In genomic region chr3:196431193-196432136, GRCh38 we compare ENCODE assay signal across 8 cellular contexts. TPM values are rescaled to one million over a fixed set of nuclear protein-coding genes. Genes with fewer than 3 reads are reported as not detected.
DNase-seq lines count a peak whose midpoint lies in the region; ATAC-seq, FAIRE-seq and TF ChIP-seq lines count a peak whose summit lies in the region.

No MANE protein-coding gene starts in this region.

- no peaks in the 10 kb centered on the region for H3K9me3 ChIP-seq in H1 (ENCODE audit: insufficient read depth in 2 of 2, low read depth in 1 of 2, low read length in 1 of 2)

- H3K27ac ChIP-seq in H1 (ENCODE audit: low read depth, low read length) = peak overlapping the region; percentile 87

- H3K4me3 Mint-ChIP-seq in stimulated activated naive CD8-positive, alpha-beta T cell treated with anti-CD3 and anti-CD28 coated beads, Interleukin-15, amount 100 ng/mL, for 72 hours = peak overlapping the region; percentile 88 to 93

- H2BK5ac ChIP-seq in H1 (ENCODE audit: low read depth, low read length) = peak overlapping the region; percentile 81

- peak overlapping the region; percentile 88 to 99 (median 95) for H3K4me3 ChIP-seq in H1 (ENCODE audit: extremely low read depth in 1 of 4, insufficient read depth in 2 of 4, low read depth in 3 of 4, low read length in 4 of 4)

- H3K4me1 ChIP-seq in H1 (replicated peaks in 1 of 4; ENCODE audit: control insufficient read depth in 3 of 4, insufficient read depth in 4 of 4, low read length in 3 of 4) = peaks cover 0 to 3% (median under 1%) of the 10 kb centered on the region in 4 experiments; a peak in 3 of 7 replicates

- 0 out of 2 replicates have a peak overlapping the region, but pooled peaks have one; percentile 50 for H2BK12ac ChIP-seq in H1 (ENCODE audit: low read depth, low read length)

- no peak overlapping the region for H3K23ac ChIP-seq in H1 (ENCODE audit: insufficient read length)

- TF ChIP-seq RAD21 in H1 (IDR thresholded peaks at IDR 0.05 in 1 of 2, conservative IDR thresholded peaks at IDR 0.05 in 1 of 2; ENCODE audit: low read depth in 2 of 2, low read length in 2 of 2) = no peak

- WGBS in H1 (ENCODE audit: extremely low coverage in 1 of 2, insufficient coverage in 1 of 2, insufficient read length in 1 of 2, insufficient replicate concordance in 2 of 2, low coverage in 1 of 2, low lambda C conversion rate in 2 of 2, missing lambda C conversion rate in 1 of 2), 2 experiments = 4% methylated on average over 35 of the region's 49 CpGs; no CpG with 5 or more reads in 1 of the 2 experiments

- H3K9me3 Mint-ChIP-seq in stimulated activated naive CD8-positive, alpha-beta T cell treated with anti-CD3 and anti-CD28 coated beads, Interleukin-15, amount 100 ng/mL, for 72 hours = no peaks in the 10 kb centered on the region

- peak overlapping the region; percentile 93 for H3K18ac ChIP-seq in H1 (ENCODE audit: extremely low read depth, low read length)

- H3K36me3 ChIP-seq in H1 (ENCODE audit: control insufficient read depth in 2 of 4, insufficient read depth in 4 of 4, low read length in 3 of 4) = peaks cover 0 to 8% (median 0%) of the 10 kb centered on the region in 4 experiments; a peak in 2 of 8 replicates

- ATAC-seq in HG02623 (IDR thresholded peaks at IDR 0.05; ENCODE audit: unreplicated experiment) = peak; percentile 22
- ATAC-seq in stimulated activated naive CD8-positive, alpha-beta T cell treated with anti-CD3 and anti-CD28 coated beads, Interleukin-15, amount 100 ng/mL, for 72 hours = peak; percentile 45

- H2BK120ac ChIP-seq in H1 (replicated peaks; ENCODE audit: low read depth, low read length) = no peak overlapping the region

- H2AK5ac ChIP-seq in H1 (ENCODE audit: low read depth, low read length) = 0 out of 2 replicates have a peak overlapping the region, but pooled peaks have one; percentile 13

- H3K27ac Mint-ChIP-seq in stimulated activated naive CD8-positive, alpha-beta T cell treated with anti-CD3 and anti-CD28 coated beads, Interleukin-15, amount 100 ng/mL, for 72 hours = peak overlapping the region; percentile 94 to 96

- peaks cover 17% of the 10 kb centered on the region for H3K4me1 Mint-ChIP-seq in stimulated activated naive CD8-positive, alpha-beta T cell treated with anti-CD3 and anti-CD28 coated beads, Interleukin-15, amount 100 ng/mL, for 72 hours

- H3K23me2 ChIP-seq in H1 (ENCODE audit: low read depth, low read length) = peaks cover 11% of the 10 kb centered on the region

- no peak overlapping the region for H2BK15ac ChIP-seq in H1 (ENCODE audit: low read length)

- TF ChIP-seq POLR2A in H1 (IDR thresholded peaks at IDR 0.05; ENCODE audit: control extremely low read depth in 1 of 2, low read depth in 2 of 2, low read length in 2 of 2) = no peak

- peaks cover 5% of the 10 kb centered on the region; the same call in 1 of the 2 replicates for H3K79me1 ChIP-seq in H1 (ENCODE audit: low read depth, low read length)

- no peak for TF ChIP-seq EP300 in H1 (IDR thresholded peaks at IDR 0.05; ENCODE audit: borderline replicate concordance in 1 of 2, low read depth in 2 of 2, low read length in 2 of 2)

- H3K14ac ChIP-seq in H1 (ENCODE audit: insufficient read length) = no peak overlapping the region

- H4K20me1 ChIP-seq in H1 (replicated peaks in 1 of 2; ENCODE audit: control insufficient read depth in 1 of 2, insufficient read depth in 2 of 2, low read length in 2 of 2) = peaks cover 0 to 10% of the 10 kb centered on the region in 2 experiments

- POLR2A ChIA-PET in H1 (lab: Charles Lee; ENCODE audit: partially characterized antibody) = interaction anchor here (0.6 to 1.4 kb wide), 6 partner anchors 8 to 114 kb away, joined by 3 to 10 read pairs (median 4); partner anchors contain the start of gene DYNLT2B

- H3K27me3 ChIP-seq in H1 (replicated peaks in 1 of 4; ENCODE audit: control insufficient read depth in 3 of 4, extremely low read depth in 1 of 4, insufficient read depth in 3 of 4, low read length in 3 of 4) = no peaks in the 10 kb centered on the region

- no peaks in the 10 kb centered on the region for H3K27me3 Mint-ChIP-seq in stimulated activated naive CD8-positive, alpha-beta T cell treated with anti-CD3 and anti-CD28 coated beads, Interleukin-15, amount 100 ng/mL, for 72 hours

- no peak overlapping the region for H4K91ac ChIP-seq in H1 (replicated peaks; ENCODE audit: insufficient read length, low read length)

- H4K8ac ChIP-seq in H1 (ENCODE audit: extremely low read depth, insufficient read depth, low read length) = peak overlapping the region; percentile 94

- peak overlapping the region; percentile 71 for H3K4ac ChIP-seq in H1 (replicated peaks; ENCODE audit: insufficient read length, low read depth, low read length)

- DNase-seq in activated T-cell treated with anti-CD3 and anti-CD28 coated beads for 1 hour (ENCODE audit: low read depth) (peak; percentile 4), activated T-cell treated with anti-CD3 and anti-CD28 coated beads for 4 hours (no peak), NCI-H1092 treated with DMSO at 0.1 percent for 48 hours (lab: John Stamatoyannopoulos, UW) (peak; percentile 15), H1 (ENCODE audit: low read depth in 1 of 2, low spot score in 2 of 2) (peak in 1 of 2 experiments; percentile 66), lung microvascular endothelial cell (ENCODE audit: low read depth in 2 of 2) (peak; percentile 53 to 65)
- DNase-seq in activated CD4-positive, alpha-beta T cell treated with anti-CD3 and anti-CD28 coated beads for 4 hours = peak; percentile 4 to 8
- peak; percentile 32 for DNase-seq in stimulated activated naive CD8-positive, alpha-beta T cell treated with anti-CD3 and anti-CD28 coated beads, Interleukin-15, amount 100 ng/mL, for 72 hours

- TF ChIP-seq CTCF in H1 (IDR thresholded peaks at IDR 0.05; ENCODE audit: control extremely low read depth in 1 of 3, insufficient read depth in 1 of 3, low read depth in 1 of 3, low read length in 3 of 3) = no peak

- H3K4me2 ChIP-seq in H1 (ENCODE audit: insufficient read depth in 1 of 2, low read depth in 2 of 2, low read length in 2 of 2) = peak overlapping the region; percentile 73 to 94

- H3K9ac ChIP-seq in H1 (replicated peaks in 1 of 4; ENCODE audit: extremely low read depth in 1 of 4, low read depth in 3 of 4, low read length in 3 of 4) = peak overlapping the region; percentile 77 to 91 (median 86)

- FAIRE-seq in H1 (lab: Jason Lieb, UNC) = no peak

- H2BK20ac ChIP-seq in H1 (ENCODE audit: low read length) = no peak overlapping the region

- peak overlapping the region; percentile 91 for H3K56ac ChIP-seq in H1 (replicated peaks; ENCODE audit: insufficient read length, low read depth, low read length)

- CTCF ChIA-PET in H1 (lab: Charles Lee; ENCODE audit: partially characterized antibody) = no interaction called here

- H4K5ac ChIP-seq in H1 (ENCODE audit: insufficient read length, low read depth, low read length) = peak overlapping the region; percentile 0

- H3K79me2 ChIP-seq in H1 (ENCODE audit: control insufficient read depth in 1 of 2, insufficient read depth in 2 of 2, low read length in 2 of 2) = peaks cover 32 to 57% of the 10 kb centered on the region in 2 experiments

- H2AFZ ChIP-seq in H1 (ENCODE audit: low read length) = no peak overlapping the region

TF ChIP-seq in H1, 55 proteins besides CTCF, POLR2A, EP300 and RAD21:
- TF ChIP-seq RBBP5 (IDR thresholded peaks at IDR 0.05; ENCODE audit: borderline replicate concordance, low read depth, low read length) = peak; percentile 66; the same call in 1 of the 2 replicates
- TF ChIP-seq TCF12 (IDR thresholded peaks at IDR 0.05; ENCODE audit: low read depth, low read length) = no peak
TF ChIP-seq in H1: peak in this region for 1.

RNA-seq across cellular contexts. Expression of gene UBXN7, which starts 0.8 kb away (rescaled TPM):
- 109 and 122 TPM in 2 replicates for total RNA-seq in H1 (2021; fragmentation: NEBNext Ultra II Directional; extraction: Animal tissue kit (Norgen Biotek cat#: 25700))
- 16.4 and 18.5 TPM in 2 replicates for polyA plus RNA-seq in H1 (2011; rRNA removed)
- 21.7 TPM for polyA plus RNA-seq in H1 (2011; cell fraction: cytosol; rRNA removed)
- polyA plus RNA-seq in H1 (2011; cell fraction: nucleus; rRNA removed) = 18.8 TPM
- 17.0 to 47.1 TPM (median 24.2 TPM) in 4 replicates for polyA plus RNA-seq in H1 (2012, experiment 1 of 2)
- polyA plus RNA-seq in H1 (2012, experiment 2 of 2) = 1.2 TPM
- 23.3 TPM for polyA plus RNA-seq in H1 (2013, experiment 1 of 2)
- 24.4 TPM for polyA plus RNA-seq in H1 (2013, experiment 2 of 2)
- 49.0 and 52.6 TPM in 2 replicates for polyA minus RNA-seq in H1 (2011; rRNA and poly(A)+ RNA removed)
- 28.5 TPM for polyA minus RNA-seq in H1 (2011; cell fraction: cytosol; rRNA and poly(A)+ RNA removed)
- 32.6 TPM for polyA minus RNA-seq in H1 (2011; cell fraction: nucleus; rRNA and poly(A)+ RNA removed)
- total RNA-seq in lung microvascular endothelial cell = 15.1 and 15.3 TPM in 2 replicates
